Comparison of ENCODE assay signal across 10 cellular contexts in the genomic region with DNA sequence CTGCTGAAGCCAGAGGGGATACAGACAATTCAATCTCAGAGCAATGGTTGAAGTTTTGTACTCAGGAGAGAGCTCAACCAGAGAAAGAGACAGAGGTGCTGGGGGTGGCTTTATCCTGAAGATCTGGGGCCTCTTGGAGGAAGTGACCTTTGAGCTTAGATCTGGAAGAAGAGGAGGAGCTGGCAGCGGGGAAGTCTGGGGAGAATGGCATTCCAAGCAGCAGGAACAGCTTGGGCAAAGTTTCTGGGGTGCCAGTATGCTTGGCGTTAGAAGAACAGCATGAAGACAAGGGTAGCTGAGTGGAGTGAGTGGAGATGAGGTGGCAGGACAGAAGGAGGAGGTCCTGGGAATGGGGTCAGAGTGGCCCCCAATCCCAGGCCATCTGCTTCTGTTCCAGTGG. TPM values are rescaled to one million over a fixed set of nuclear protein-coding genes. Genes with fewer than 3 reads are reported as not detected.
DNase-seq lines count a peak whose midpoint lies in the region; ATAC-seq and TF ChIP-seq lines count a peak whose summit lies in the region.
"Had no signal": no experiment of that assay in that cellular context is flagged by ENCODE, and none has a peak within 500 bp of the region (broad histone marks: within the 10 kb centered on the region; RNA-seq: fewer than 3 reads in every experiment).

No MANE protein-coding gene starts in this region.

- BruUV-seq in OCI-LY7 (replicated peaks; lab: Mats Ljungman, UMichigan): no TSS peak

- peaks cover 24% of the 10 kb centered on the region for H3K4me1 Mint-ChIP-seq in CD8-positive, alpha-beta T cell (ENCODE audit: low read depth)
- H3K4me1 Mint-ChIP-seq in neural crest cell: peaks cover 19% of the 10 kb centered on the region

- H2AFZ ChIP-seq in OCI-LY7 (ENCODE audit: low read length): no peak overlapping the region

- intact Hi-C loops in CD8-positive, alpha-beta T cell (cut with DNase I, micrococcal nuclease): no loop called here
- intact Hi-C loops in OCI-LY7 (cut with micrococcal nuclease; ENCODE audit: unreplicated experiment): no loop called here
- intact Hi-C loops in dorsolateral prefrontal cortex (cut with DNase I): no loop called here

- no peak for ATAC-seq in CD8-positive, alpha-beta T cell

- CTCF ChIA-PET in CD8-positive, alpha-beta T cell (lab: Charles Lee): interaction anchor here (0.7 to 3.2 kb wide), 9 partner anchors 9 to 143 kb away, joined by 3 to 12 read pairs (median 3); a partner anchor contains a TSS
- CTCF ChIA-PET in OCI-LY7 (lab: Charles Lee; ENCODE audit: unreplicated experiment): interaction anchor here (1.0 kb wide), 1 partner anchor 18 kb away, joined by 3 read pairs; no protein-coding TSS in a partner anchor

- H3K9me3 Mint-ChIP-seq in CD8-positive, alpha-beta T cell: no peaks in the 10 kb centered on the region
- no peaks in the 10 kb centered on the region for H3K9me3 Mint-ChIP-seq in neural crest cell

- H3K79me2 ChIP-seq in OCI-LY7 (ENCODE audit: insufficient read depth, low read depth, low read length): 0 out of 2 replicates have a peak, but pooled peaks cover 5% of the 10 kb centered on the region

- no peaks in the 10 kb centered on the region for H3K36me3 ChIP-seq in CD8-positive, alpha-beta T cell (ENCODE audit: insufficient read depth, low read length)
- H3K36me3 ChIP-seq in OCI-LY7 (ENCODE audit: insufficient read depth, low read length): peaks cover 57% of the 10 kb centered on the region

- H3K36me3 Mint-ChIP-seq in CD8-positive, alpha-beta T cell: peaks cover 4% of the 10 kb centered on the region
- H3K36me3 Mint-ChIP-seq in neural crest cell (ENCODE audit: low read depth): no peaks in the 10 kb centered on the region

- H3K27ac ChIP-seq in CD8-positive, alpha-beta T cell (ENCODE audit: low read depth, low read length): no peak overlapping the region
- peak overlapping the region; percentile 54 for H3K27ac ChIP-seq in OCI-LY7 (ENCODE audit: low read depth, low read length, poor library complexity, severe bottlenecking)
- H3K27ac ChIP-seq in dorsolateral prefrontal cortex: peak overlapping the region in 53 of 59 donors; percentile 6 to 92 (median 82)

- no peak for TF ChIP-seq CTCF in CD8-positive, alpha-beta T cell (IDR thresholded peaks at IDR 0.05)
- no peak for TF ChIP-seq CTCF in OCI-LY7 (conservative IDR thresholded peaks at IDR 0.05; ENCODE audit: low read length)
- TF ChIP-seq CTCF in dorsolateral prefrontal cortex (IDR thresholded peaks at IDR 0.05 in 54 of 56, conservative IDR thresholded peaks at IDR 0.05 in 2 of 56; ENCODE audit: low read depth in 1 of 56, partially characterized antibody in 56 of 56): no peak
- TF ChIP-seq CTCF in neural crest cell (conservative IDR thresholded peaks at IDR 0.05): no peak

- H3K27me3 Mint-ChIP-seq in CD8-positive, alpha-beta T cell (ENCODE audit: low read depth): no peaks in the 10 kb centered on the region
- peaks cover 22% of the 10 kb centered on the region for H3K27me3 Mint-ChIP-seq in neural crest cell (ENCODE audit: low read depth)

- peak overlapping the region; percentile 79 for H3K27ac Mint-ChIP-seq in CD8-positive, alpha-beta T cell
- peak overlapping the region; percentile 51 for H3K27ac Mint-ChIP-seq in neural crest cell (ENCODE audit: unreplicated experiment)

- peaks cover 30% of the 10 kb centered on the region for H3K4me1 ChIP-seq in CD8-positive, alpha-beta T cell (ENCODE audit: insufficient read depth, low read length)
- H3K4me1 ChIP-seq in OCI-LY7 (ENCODE audit: insufficient read depth, low read length, poor library complexity, severe bottlenecking): peaks cover 73% of the 10 kb centered on the region

- no peaks in the 10 kb centered on the region for H3K9me3 ChIP-seq in CD8-positive, alpha-beta T cell (ENCODE audit: low read length)
- H3K9me3 ChIP-seq in OCI-LY7 (ENCODE audit: low read length): no peaks in the 10 kb centered on the region

- no peaks in the 10 kb centered on the region for H3K9me2 ChIP-seq in OCI-LY7 (ENCODE audit: insufficient read depth, low read length)

- H3K4me2 ChIP-seq in OCI-LY7 (ENCODE audit: low read length): peak overlapping the region; percentile 75

- H3K27me3 ChIP-seq in CD8-positive, alpha-beta T cell (ENCODE audit: insufficient read depth, low read length): no peaks in the 10 kb centered on the region
- H3K27me3 ChIP-seq in dorsolateral prefrontal cortex: no peaks in the 10 kb centered on the region

- POLR2A ChIA-PET in CD8-positive, alpha-beta T cell (lab: Charles Lee): interaction anchor here (0.7 to 4.1 kb wide), 6 partner anchors 11 to 171 kb away, joined by 3 to 19 read pairs (median 10); a partner anchor contains a TSS
- POLR2A ChIA-PET in OCI-LY7 (lab: Charles Lee): interaction anchor here (1.3 kb wide), 1 partner anchor 18 kb away, joined by 6 read pairs; no protein-coding TSS in a partner anchor

- no peaks in the 10 kb centered on the region for H4K20me1 ChIP-seq in OCI-LY7 (ENCODE audit: insufficient read depth, low read length)

- peak overlapping the region; percentile 82 for H3K4me3 Mint-ChIP-seq in CD8-positive, alpha-beta T cell
- H3K4me3 Mint-ChIP-seq in neural crest cell: peak overlapping the region; percentile 86

- no peak for DNase-seq in CD8-positive, alpha-beta T cell
- DNase-seq in OCI-LY7 (ENCODE audit: low spot score): no peak
- no peak for DNase-seq in dorsolateral prefrontal cortex
- no peak for DNase-seq in neural crest cell (ENCODE audit: low read depth, low spot score)
- DNase-seq in medulla oblongata (ENCODE audit: extremely low spot score): no peak
- DNase-seq in GM19240 (ENCODE audit: insufficient read length, low spot score): no peak
- no peak for DNase-seq in NCI-H510A treated with DMSO at 0.1 percent for 48 hours (lab: John Stamatoyannopoulos, UW)
- no peak for DNase-seq in NCI-H1048 (lab: John Stamatoyannopoulos, UW)
- DNase-seq: NCI-H774 had no signal

- no peak overlapping the region for H3K4me3 ChIP-seq in CD8-positive, alpha-beta T cell (ENCODE audit: low read depth, low read length)
- H3K4me3 ChIP-seq in OCI-LY7 (ENCODE audit: low read depth, low read length, poor library complexity, severe bottlenecking): peak overlapping the region; percentile 57
- peak overlapping the region in 30 of 59 donors; percentile 56 to 81 (median 74) for H3K4me3 ChIP-seq in dorsolateral prefrontal cortex

RNA-seq across cellular contexts. Expression of a gene that starts 11.3 kb away (rescaled TPM):
- total RNA-seq in CD8-positive, alpha-beta T cell: 10 to 100 TPM; 13.7 to 15.2 TPM
- total RNA-seq in OCI-LY7 (2014; rRNA removed; shearing (Covaris generic)): 14.3 and 14.8 TPM in 2 replicates
- total RNA-seq in OCI-LY7 (2022) (31.0 and 31.4 TPM in 2 replicates), dorsolateral prefrontal cortex (100 to 1,000 TPM; 138 to 282 (median 205) TPM), neural crest cell (12.6 and 13.4 TPM in 2 replicates)

RNA-seq across cellular contexts. Expression of a gene that starts 22.2 kb away (rescaled TPM):
- total RNA-seq in CD8-positive, alpha-beta T cell: 10 to 100 TPM; 22.7 to 25.6 TPM
- total RNA-seq in OCI-LY7 (2014; rRNA removed; shearing (Covaris generic)): 6.0 and 7.7 TPM in 2 replicates
- total RNA-seq in OCI-LY7 (2022) (26.0 and 41.7 TPM in 2 replicates), dorsolateral prefrontal cortex (1 to 10 TPM in 102 of 120 experiments, under 1 TPM in 18; 0.32 to 5.4 (median 1.5) TPM), neural crest cell (not detected in 2 replicates)
- total RNA-seq: kidney epithelial cell had no signal

RNA-seq across cellular contexts. Expression of a gene that starts 44.1 kb away (rescaled TPM):
- total RNA-seq in CD8-positive, alpha-beta T cell: 1 to 10 TPM; 3.6 to 3.9 TPM
- total RNA-seq in OCI-LY7 (2014; rRNA removed; shearing (Covaris generic)): 1.6 and 3.2 TPM in 2 replicates
- total RNA-seq in OCI-LY7 (2022) (20.5 and 30.0 TPM in 2 replicates), dorsolateral prefrontal cortex (10 to 100 TPM; 32.9 to 92.3 (median 63.4) TPM), neural crest cell (72.5 and 74.8 TPM in 2 replicates)
